12 cellular contexts compared by ENCODE assay signal in the genomic region with DNA sequence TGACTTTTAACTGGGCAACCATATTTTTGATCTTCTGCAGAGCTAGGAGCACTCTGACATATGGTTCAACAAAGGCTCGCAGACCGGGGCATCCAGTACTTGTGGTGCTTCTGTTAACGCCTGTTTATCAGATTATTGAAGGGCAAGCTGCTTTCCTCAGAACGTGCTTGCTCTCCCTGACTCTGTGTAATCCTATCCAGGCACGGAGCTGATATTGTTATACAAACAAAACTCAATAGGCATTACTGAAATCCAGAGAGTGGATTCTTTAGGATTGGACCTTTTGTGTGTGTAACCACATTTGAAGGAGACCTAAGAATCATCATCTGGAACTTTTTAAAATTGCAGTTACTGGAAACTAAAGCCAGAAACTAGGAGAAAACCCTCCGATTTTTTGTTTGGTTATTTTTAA.
DNase-seq lines count a peak whose midpoint lies in the region; ATAC-seq and TF ChIP-seq lines count a peak whose summit lies in the region.
"Had no signal": no experiment of that assay in that cellular context is flagged by ENCODE, and none has a peak within 500 bp of the region (broad histone marks: within the 10 kb centered on the region; RNA-seq: fewer than 3 reads in every experiment).

No MANE protein-coding gene starts in this region.

- no peak overlapping the region for H3K4me3 ChIP-seq in fibroblast of pulmonary artery (replicated peaks; ENCODE audit: low read depth, low read length)
- H3K4me3 ChIP-seq in aorta (ENCODE audit: low read length in 2 of 2), result no peak overlapping the region
- H3K4me3 ChIP-seq: ovary had no signal

- peaks cover 31% of the 10 kb centered on the region for H3K4me1 Mint-ChIP-seq in progenitor cell of endocrine pancreas (ENCODE audit: low read depth)

- no peaks in the 10 kb centered on the region for H3K9me3 ChIP-seq in aorta (ENCODE audit: control insufficient read depth, low read length)
- H3K9me3 ChIP-seq: ovary had no signal

- H3K27ac Mint-ChIP-seq in progenitor cell of endocrine pancreas, result peak overlapping the region; percentile 30
- H3K27ac Mint-ChIP-seq: T-helper 2 cell treated with Interferon-gamma antibody and Interleukin-4, amounts not matched to agents 5 μg/mL and 100 μg/mL, for 36 hours had no signal

- 20 to 25% methylated on average over 6 of the region's 6 CpGs for WGBS in aorta, 2 donors

- ATAC-seq in aorta (ENCODE audit: low FRiP score), result no peak

- DNase-seq in DMS 273 treated with DMSO at 0.1 percent for 48 hours (lab: John Stamatoyannopoulos, UW) (peak; percentile 88), NCI-H510A treated with DMSO at 0.1 percent for 48 hours (lab: John Stamatoyannopoulos, UW) (peak; percentile 50), fibroblast of pulmonary artery (ENCODE audit: low read depth) (peak; percentile 47), progenitor cell of endocrine pancreas (ENCODE audit: low spot score, unreplicated experiment) (no peak), aorta (no peak), anterior cingulate cortex (lab: John Stamatoyannopoulos, UW) (no peak), GF-D8 (lab: John Stamatoyannopoulos, UW) (no peak)
- DNase-seq in NK-92 treated with Interleukin-12 subunit alpha and Interleukin-12 subunit beta, amount 100 ng/mL, for 24 hours (lab: John Stamatoyannopoulos, UW), result no peak
- DNase-seq: activated effector memory CD4-positive, alpha-beta T cell treated with anti-CD3 and anti-CD28 coated beads, Interleukin-2, amount 50 U/mL, for 16 hours; NCI-H1105 had no signal

- no peaks in the 10 kb centered on the region for H3K27me3 Mint-ChIP-seq in progenitor cell of endocrine pancreas

- no peaks in the 10 kb centered on the region for H3K9me3 Mint-ChIP-seq in progenitor cell of endocrine pancreas (ENCODE audit: low read depth)
- H3K9me3 Mint-ChIP-seq: T-helper 2 cell treated with Interferon-gamma antibody and Interleukin-4, amounts not matched to agents 5 μg/mL and 100 μg/mL, for 36 hours had no signal

- intact Hi-C loops in aorta (cut with DNase I), result loop anchor here in 1 of 2 donors (1.0 to 10.0 kb wide), 2 partner anchors 36 to 53 kb away; no protein-coding TSS in a partner anchor

- no peaks in the 10 kb centered on the region for H3K36me3 Mint-ChIP-seq in progenitor cell of endocrine pancreas (ENCODE audit: insufficient read depth)

- peaks cover 7 to 29% of the 10 kb centered on the region in 2 donors for H3K4me1 ChIP-seq in aorta (ENCODE audit: control insufficient read depth in 1 of 2, insufficient read depth in 2 of 2, low read length in 2 of 2)

- H3K27me3 ChIP-seq in aorta (ENCODE audit: control insufficient read depth in 1 of 2, insufficient read depth in 2 of 2, low read length in 1 of 2), result no peaks in the 10 kb centered on the region
- H3K27me3 ChIP-seq: ovary had no signal

- peak overlapping the region in 1 of 2 donors; percentile 51 for H3K27ac ChIP-seq in aorta (ENCODE audit: low read depth in 1 of 2, low read length in 2 of 2)

- H3K36me3 ChIP-seq in aorta (ENCODE audit: control insufficient read depth in 1 of 2, insufficient read depth in 2 of 2, low read length in 1 of 2), result no peaks in the 10 kb centered on the region
- H3K36me3 ChIP-seq: ovary had no signal

- H3K4me3 Mint-ChIP-seq in progenitor cell of endocrine pancreas (ENCODE audit: low read depth), result no peak overlapping the region
- H3K4me3 Mint-ChIP-seq: T-helper 2 cell treated with Interferon-gamma antibody and Interleukin-4, amounts not matched to agents 5 μg/mL and 100 μg/mL, for 36 hours had no signal

- no peak for TF ChIP-seq CTCF in fibroblast of pulmonary artery (IDR thresholded peaks at IDR 0.05; ENCODE audit: low read length, missing control alignments)
- no peak for TF ChIP-seq CTCF in progenitor cell of endocrine pancreas (IDR thresholded peaks at IDR 0.05; ENCODE audit: unreplicated experiment)

Comparison
In these comparisons a context has a peak if more than half of its experiments do, and no peak if none do; other contexts are left out.
1. DNase-seq: peak in DMS 273 treated with DMSO at 0.1 percent for 48 hours (single experiment), NCI-H510A treated with DMSO at 0.1 percent for 48 hours (single experiment) and fibroblast of pulmonary artery (single experiment); none in progenitor cell of endocrine pancreas (single experiment), aorta (0 of 2), anterior cingulate cortex (0 of 58), NK-92 treated with Interleukin-12 subunit alpha and Interleukin-12 subunit beta, amount 100 ng/mL, for 24 hours (single experiment) and GF-D8 (single experiment).